Comparison of ENCODE assay signal across 22 cellular contexts in genomic region chr1:173758980-173759379, GRCh38. TPM values are rescaled to one million over a fixed set of nuclear protein-coding genes. Genes with fewer than 3 reads are reported as not detected.
DNase-seq lines count a peak whose midpoint lies in the region; ATAC-seq and TF ChIP-seq lines count a peak whose summit lies in the region.
"Had no signal": no experiment of that assay in that cellular context is flagged by ENCODE, and none has a peak within 500 bp of the region (broad histone marks: within the 10 kb centered on the region; RNA-seq: fewer than 3 reads in every experiment).

No MANE protein-coding gene starts in this region.

- peaks cover 85% of the 10 kb centered on the region for H3K36me3 Mint-ChIP-seq in stimulated activated naive CD8-positive, alpha-beta T cell treated with anti-CD3 and anti-CD28 coated beads, Interleukin-15, Interleukin-2, amounts not matched to agents 100 ng/mL and 50 ng/mL, for 24 hours (ENCODE audit: low read depth)
- H3K36me3 Mint-ChIP-seq in endodermal cell (ENCODE audit: low read depth) (peaks cover 82% of the 10 kb centered on the region), neural crest cell (ENCODE audit: low read depth) (peaks cover 72% of the 10 kb centered on the region)

- no peaks in the 10 kb centered on the region for H3K27me3 ChIP-seq in endodermal cell (ENCODE audit: control insufficient read depth, insufficient read depth, low read length, poor library complexity, severe bottlenecking)
- H3K27me3 ChIP-seq: BLaER1 treated with 17β-estradiol and CSF1 and Interleukin-3, amounts not matched to agents 10 nM and 100 nM; SJCRH30 had no signal

- TF ChIP-seq CTCF in endodermal cell (conservative IDR thresholded peaks at IDR 0.05) (no peak), neural crest cell (conservative IDR thresholded peaks at IDR 0.05) (no peak)

- no peaks in the 10 kb centered on the region for H3K4me1 Mint-ChIP-seq in stimulated activated naive CD8-positive, alpha-beta T cell treated with anti-CD3 and anti-CD28 coated beads, Interleukin-15, Interleukin-2, amounts not matched to agents 100 ng/mL and 50 ng/mL, for 24 hours (ENCODE audit: low read depth)
- H3K4me1 Mint-ChIP-seq in endodermal cell: no peaks in the 10 kb centered on the region
- no peaks in the 10 kb centered on the region for H3K4me1 Mint-ChIP-seq in neural crest cell

- H3K4me3 ChIP-seq in endodermal cell (ENCODE audit: low read length): no peak overlapping the region
- H3K4me3 ChIP-seq: BLaER1 treated with 17β-estradiol and CSF1 and Interleukin-3, amounts not matched to agents 10 nM and 100 nM; SJCRH30 had no signal

- peaks cover 49% of the 10 kb centered on the region for H3K36me3 ChIP-seq in endodermal cell (ENCODE audit: control insufficient read depth, insufficient read depth, low read length)

- H3K4me3 Mint-ChIP-seq in stimulated activated naive CD8-positive, alpha-beta T cell treated with anti-CD3 and anti-CD28 coated beads, Interleukin-15, Interleukin-2, amounts not matched to agents 100 ng/mL and 50 ng/mL, for 24 hours: no peak overlapping the region
- H3K4me3 Mint-ChIP-seq in endodermal cell: no peak overlapping the region
- no peak overlapping the region for H3K4me3 Mint-ChIP-seq in neural crest cell
- H3K4me3 Mint-ChIP-seq: CD4-positive, alpha-beta memory T cell had no signal

- no peak overlapping the region for H3K27ac ChIP-seq in endodermal cell (ENCODE audit: low read depth, low read length)
- H3K27ac ChIP-seq: 22Rv1; BLaER1 treated with 17β-estradiol and CSF1 and Interleukin-3, amounts not matched to agents 10 nM and 100 nM; SJCRH30 had no signal

- no peak for ATAC-seq in stimulated activated naive CD8-positive, alpha-beta T cell treated with anti-CD3 and anti-CD28 coated beads, Interleukin-15, Interleukin-2, amounts not matched to agents 100 U/mL and 50 U/mL, for 24 hours
- no peak for ATAC-seq in GM21526 (IDR thresholded peaks at IDR 0.05; ENCODE audit: low FRiP score, unreplicated experiment)
- ATAC-seq: Panc1 had no signal

- WGBS in endodermal cell (ENCODE audit: insufficient coverage in 1 of 2, insufficient read length in 1 of 2), 2 experiments: 86 to 97% methylated on average over 3 to 5 of the region's 5 CpGs

- H3K9ac ChIP-seq in endodermal cell (ENCODE audit: extremely low read depth, low read length, poor library complexity, severe bottlenecking): no peak overlapping the region
- H3K9ac ChIP-seq: BLaER1 treated with 17β-estradiol and CSF1 and Interleukin-3, amounts not matched to agents 10 nM and 100 nM had no signal

- H3K9me3 Mint-ChIP-seq in stimulated activated naive CD8-positive, alpha-beta T cell treated with anti-CD3 and anti-CD28 coated beads, Interleukin-15, Interleukin-2, amounts not matched to agents 100 ng/mL and 50 ng/mL, for 24 hours: peaks cover 10% of the 10 kb centered on the region
- H3K9me3 Mint-ChIP-seq in endodermal cell (peaks cover 45% of the 10 kb centered on the region), neural crest cell (peaks cover 32% of the 10 kb centered on the region)

- peak; percentile 3 for DNase-seq in DMS53 (lab: John Stamatoyannopoulos, UW)
- no peak for DNase-seq in DMS53 treated with DMSO at 0.1 percent for 48 hours (lab: John Stamatoyannopoulos, UW; ENCODE audit: unreplicated experiment)
- no peak for DNase-seq in stimulated activated naive CD8-positive, alpha-beta T cell treated with anti-CD3 and anti-CD28 coated beads, Interleukin-15, Interleukin-2, amounts not matched to agents 100 U/mL and 50 U/mL, for 24 hours
- no peak for DNase-seq in endodermal cell
- no peak for DNase-seq in neural crest cell (ENCODE audit: low read depth, low spot score)
- no peak for DNase-seq in LoVo (ENCODE audit: low spot score)
- DNase-seq: Calu3; CD4-positive, alpha-beta memory T cell; DMS153; GDM1; NCI-H1105; NCI-H146; NCI-H2029; NCI-H2227 treated with DMSO at 0.1 percent for 48 hours; NCI-H510A; NCI-H748 treated with DMSO at 0.1 percent for 48 hours; SJCRH30 had no signal

- H3K27ac Mint-ChIP-seq in stimulated activated naive CD8-positive, alpha-beta T cell treated with anti-CD3 and anti-CD28 coated beads, Interleukin-15, Interleukin-2, amounts not matched to agents 100 ng/mL and 50 ng/mL, for 24 hours: peak overlapping the region; percentile 21
- peak overlapping the region; percentile 71 for H3K27ac Mint-ChIP-seq in endodermal cell
- H3K27ac Mint-ChIP-seq in neural crest cell (ENCODE audit: unreplicated experiment): peak overlapping the region; percentile 8

- no peaks in the 10 kb centered on the region for H3K4me1 ChIP-seq in endodermal cell (ENCODE audit: control insufficient read depth, insufficient read depth, low read length)
- H3K4me1 ChIP-seq: BLaER1 treated with 17β-estradiol and CSF1 and Interleukin-3, amounts not matched to agents 10 nM and 100 nM; SJCRH30 had no signal

- peaks cover 36% of the 10 kb centered on the region for H3K9me3 ChIP-seq in endodermal cell (ENCODE audit: control insufficient read depth, low read length)

- no peaks in the 10 kb centered on the region for H3K27me3 Mint-ChIP-seq in stimulated activated naive CD8-positive, alpha-beta T cell treated with anti-CD3 and anti-CD28 coated beads, Interleukin-15, Interleukin-2, amounts not matched to agents 100 ng/mL and 50 ng/mL, for 24 hours
- H3K27me3 Mint-ChIP-seq in endodermal cell (ENCODE audit: insufficient read depth): no peaks in the 10 kb centered on the region
- no peaks in the 10 kb centered on the region for H3K27me3 Mint-ChIP-seq in neural crest cell (ENCODE audit: low read depth)
- H3K27me3 Mint-ChIP-seq: CD4-positive, alpha-beta memory T cell had no signal

RNA-seq across cellular contexts. Expression of gene KLHL20, which starts 44.2 kb away (rescaled TPM):
- total RNA-seq in endodermal cell (10 to 100 TPM; 15.6 to 17.3 TPM), neural crest cell (21.5 and 21.9 TPM in 2 replicates)
- 16.9 TPM for polyA plus RNA-seq in endodermal cell (2013, experiment 1 of 2)
- 14.7 TPM for polyA plus RNA-seq in endodermal cell (2013, experiment 2 of 2)

Comparison
In these comparisons a context has a peak if more than half of its experiments do, and no peak if none do; other contexts are left out.
1. H3K27ac Mint-ChIP-seq: peak in every context shown above with its lines; median percentile 71 in endodermal cell; 21 in stimulated activated naive CD8-positive, alpha-beta T cell treated with anti-CD3 and anti-CD28 coated beads, Interleukin-15, Interleukin-2, amounts not matched to agents 100 ng/mL and 50 ng/mL, for 24 hours; 8 in neural crest cell.